In genomic region chr3:62159693-62160092, GRCh38 we compare ENCODE assay signal across 10 cellular contexts.
DNase-seq lines count a peak whose midpoint lies in the region; ATAC-seq and TF ChIP-seq lines count a peak whose summit lies in the region.
"Had no signal": no experiment of that assay in that cellular context is flagged by ENCODE, and none has a peak within 500 bp of the region (broad histone marks: within the 10 kb centered on the region; RNA-seq: fewer than 3 reads in every experiment).

No MANE protein-coding gene starts in this region.

- H3K4me2 ChIP-seq in BLaER1 = peak overlapping the region; percentile 33

- H3K27ac ChIP-seq in BLaER1 (no peak overlapping the region), coronary artery (peak overlapping the region; percentile 90 to 93), layer of hippocampus (ENCODE audit: low read depth, low read length) (peak overlapping the region; percentile 56)
- H3K27ac ChIP-seq: WERI-Rb-1 had no signal

- no peaks in the 10 kb centered on the region for H3K27me3 ChIP-seq in BLaER1
- H3K27me3 ChIP-seq in layer of hippocampus (ENCODE audit: control insufficient read depth, insufficient read depth, low read length) = no peaks in the 10 kb centered on the region

- no peaks in the 10 kb centered on the region for H3K9me3 ChIP-seq in BLaER1

- no peaks in the 10 kb centered on the region for H4K20me1 ChIP-seq in BLaER1

- ATAC-seq in sciatic nerve = peak; percentile 95
- ATAC-seq in GM19328 (IDR thresholded peaks at IDR 0.05; ENCODE audit: unreplicated experiment) = no peak
- no peak for ATAC-seq in HG02938 (IDR thresholded peaks at IDR 0.05; ENCODE audit: unreplicated experiment)

- intact Hi-C loops in sciatic nerve (cut with DNase I) = no loop called here

- H3K36me3 ChIP-seq in BLaER1 = peaks cover 10% of the 10 kb centered on the region; the same call in 1 of the 2 replicates

- DNase-seq in coronary artery (ENCODE audit: low spot score) = peak; percentile 92
- no peak for DNase-seq in sciatic nerve (ENCODE audit: low spot score)
- DNase-seq in H4 (ENCODE audit: low spot score) = no peak
- no peak for DNase-seq in DMS153 treated with DMSO at 0.1 percent for 48 hours (lab: John Stamatoyannopoulos, UW; ENCODE audit: unreplicated experiment)
- DNase-seq: NCI-H2081, WERI-Rb-1 had no signal

- no peak for TF ChIP-seq CTCF in coronary artery (IDR thresholded peaks at IDR 0.05)

- H3K4me1 ChIP-seq in BLaER1 = peaks cover 11% of the 10 kb centered on the region

- H3K4me3 ChIP-seq in BLaER1 (no peak overlapping the region), coronary artery (peak overlapping the region; percentile 26)

- no peak overlapping the region for H3K9ac ChIP-seq in BLaER1
